8 cellular contexts compared by ENCODE assay signal in genomic region chr2:11681722-11682589, GRCh38. TPM values are rescaled to one million over a fixed set of nuclear protein-coding genes. Genes with fewer than 3 reads are reported as not detected.
A peak's percentile ranks its signal among the peaks of the same experiment; 100 is the strongest.
DNase-seq lines count a peak whose midpoint lies in the region; ATAC-seq and TF ChIP-seq lines count a peak whose summit lies in the region.

No MANE protein-coding gene starts in this region.

- H3K4me2 ChIP-seq in HCT116 (ENCODE audit: low read length), result no peak overlapping the region

- TF ChIP-seq POLR2A in HCT116 (IDR thresholded peaks at IDR 0.05; ENCODE audit: borderline replicate concordance, extremely low read depth, insufficient read depth, insufficient read length), result no peak
- TF ChIP-seq POLR2A in esophagus muscularis mucosa (IDR thresholded peaks at IDR 0.05; ENCODE audit: low read depth), result no peak

- no peaks in the 10 kb centered on the region for H4K20me1 ChIP-seq in HCT116 (ENCODE audit: insufficient read depth)

- peak overlapping the region; percentile 54 for H2AFZ ChIP-seq in HCT116 (ENCODE audit: low read depth, low read length, poor library complexity, severe bottlenecking)

- H3K27me3 ChIP-seq in HCT116 (ENCODE audit: insufficient read depth, low read length) (no peaks in the 10 kb centered on the region), esophagus muscularis mucosa (peaks cover 0 to 42% (median 0%) of the 10 kb centered on the region in 4 donors)

- TF ChIP-seq EP300 in esophagus muscularis mucosa (IDR thresholded peaks at IDR 0.05), result no peak

- no peaks in the 10 kb centered on the region for H3K36me3 Mint-ChIP-seq in progenitor cell of endocrine pancreas (ENCODE audit: insufficient read depth)

- RAD21 ChIA-PET in HCT116 (lab: Charles Lee; ENCODE audit: low non-redundant PET in 1 of 2, low total read pairs in 2 of 2, uncharacterized antibody in 2 of 2, unreplicated experiment in 2 of 2), result no interaction called here

- H3K4me3 ChIP-seq in HCT116 (replicated peaks in 1 of 2; ENCODE audit: low read depth in 1 of 2, low read length in 2 of 2) (no peak overlapping the region), esophagus muscularis mucosa (no peak overlapping the region)

- peak overlapping the region; percentile 37 for H3K27ac Mint-ChIP-seq in progenitor cell of endocrine pancreas

- no peaks in the 10 kb centered on the region for H3K9me3 Mint-ChIP-seq in progenitor cell of endocrine pancreas (ENCODE audit: low read depth)

- no peak overlapping the region for H3K4me3 Mint-ChIP-seq in progenitor cell of endocrine pancreas (ENCODE audit: low read depth)

- TF ChIP-seq RAD21 in HCT116 (IDR thresholded peaks at IDR 0.05; ENCODE audit: low read depth), result peak; percentile 83

- CTCF ChIA-PET in HCT116 (lab: Charles Lee), result interaction anchor here (1.7 to 2.4 kb wide), 3 partner anchors 11 to 549 kb away, joined by 5 to 14 read pairs (median 7); a partner anchor contains a TSS

- peak; percentile 7 for DNase-seq in COR-L47 (lab: John Stamatoyannopoulos, UW)
- DNase-seq in HCT116 (ENCODE audit: low read depth, low spot score), result peak; percentile 19
- peak; percentile 21 to 79 for DNase-seq in NCI-H526 (lab: John Stamatoyannopoulos, UW)
- DNase-seq in activated T-cell treated with anti-CD3 and anti-CD28 coated beads for 1 hour (ENCODE audit: low read depth), result peak; percentile 22
- no peak for DNase-seq in esophagus muscularis mucosa (ENCODE audit: extremely low spot score)
- peak; percentile 63 for DNase-seq in progenitor cell of endocrine pancreas (ENCODE audit: low spot score, unreplicated experiment)
- no peak for DNase-seq in Ammon's horn (ENCODE audit: low spot score)

- no TSS peak for BruUV-seq in HCT116 (replicated peaks; lab: Mats Ljungman, UMichigan)

- peak; percentile 70 to 99 (median 99) for TF ChIP-seq CTCF in HCT116 (IDR thresholded peaks at IDR 0.05 in 2 of 3, conservative IDR thresholded peaks at IDR 0.05 in 1 of 3; ENCODE audit: borderline replicate concordance in 1 of 3, insufficient read depth in 1 of 3, low read depth in 2 of 3, low read length in 2 of 3)
- peak; percentile 40 to 51 (median 42) for TF ChIP-seq CTCF in esophagus muscularis mucosa (IDR thresholded peaks at IDR 0.05)
- peak; percentile 89 for TF ChIP-seq CTCF in progenitor cell of endocrine pancreas (IDR thresholded peaks at IDR 0.05; ENCODE audit: unreplicated experiment)

- H3K4me1 Mint-ChIP-seq in progenitor cell of endocrine pancreas (ENCODE audit: low read depth), result peaks cover 7% of the 10 kb centered on the region

- peak; percentile 90 for ATAC-seq in HCT116
- no peak for ATAC-seq in GM21619 (IDR thresholded peaks at IDR 0.05; ENCODE audit: unreplicated experiment)

- H3K9ac ChIP-seq in HCT116 (ENCODE audit: low read length), result no peak overlapping the region

- H3K79me2 ChIP-seq in HCT116 (ENCODE audit: insufficient read depth, low read length), result no peaks in the 10 kb centered on the region

- no peaks in the 10 kb centered on the region for H3K9me2 ChIP-seq in HCT116 (ENCODE audit: insufficient read depth)

- POLR2A ChIA-PET in HCT116 (lab: Charles Lee), result no interaction called here

- H3K27ac ChIP-seq in HCT116 (ENCODE audit: low read depth, low read length), result no peak overlapping the region
- no peak overlapping the region for H3K27ac ChIP-seq in esophagus muscularis mucosa (replicated peaks in 1 of 4)

- peaks cover 56% of the 10 kb centered on the region for H3K27me3 Mint-ChIP-seq in progenitor cell of endocrine pancreas

- H3K9me3 ChIP-seq in HCT116 (ENCODE audit: control insufficient read depth in 1 of 2, insufficient read depth in 1 of 2, low read depth in 1 of 2, low read length in 2 of 2) (no peaks in the 10 kb centered on the region), esophagus muscularis mucosa (no peaks in the 10 kb centered on the region)

- H3K36me3 ChIP-seq in HCT116 (ENCODE audit: control insufficient read depth in 1 of 2, insufficient read depth in 2 of 2, low read length in 2 of 2) (no peaks in the 10 kb centered on the region), esophagus muscularis mucosa (no peaks in the 10 kb centered on the region)

- WGBS in esophagus muscularis mucosa, result 68% methylated on average over 26 of the region's 31 CpGs

- H3K4me1 ChIP-seq in HCT116 (ENCODE audit: control insufficient read depth in 1 of 2, insufficient read depth in 2 of 2, low read length in 2 of 2) (peaks cover 9 to 12% of the 10 kb centered on the region in 2 experiments; a peak in 2 of 4 replicates), esophagus muscularis mucosa (no peaks in the 10 kb centered on the region)

- intact Hi-C loops in HCT116 (cut with micrococcal nuclease), result loop anchor here (2.0 to 5.0 kb wide), 3 partner anchors 100 to 550 kb away; a partner anchor contains a TSS
- intact Hi-C loops in esophagus muscularis mucosa (cut with DNase I), result no loop called here

TF ChIP-seq in HCT116, 20 proteins besides CTCF, POLR2A, EP300 and RAD21:
- TF ChIP-seq EZH2 (IDR thresholded peaks at IDR 0.05), result no peak
- no peak for TF ChIP-seq ELF1 (IDR thresholded peaks at IDR 0.05; ENCODE audit: borderline replicate concordance, low read depth)
- TF ChIP-seq ATF3 (IDR thresholded peaks at IDR 0.05), result no peak
- TF ChIP-seq SIN3A (IDR thresholded peaks at IDR 0.05; ENCODE audit: low read depth), result no peak
- TF ChIP-seq ZBTB33 (IDR thresholded peaks at IDR 0.05; ENCODE audit: extremely low read depth, insufficient replicate concordance, low read length), result no peak
- TF ChIP-seq MAX (IDR thresholded peaks at IDR 0.05), result no peak
- no peak for TF ChIP-seq YY1 (IDR thresholded peaks at IDR 0.05; ENCODE audit: extremely low read depth, insufficient replicate concordance, low read depth, low read length)
- no peak for TF ChIP-seq EGR1 (IDR thresholded peaks at IDR 0.05; ENCODE audit: low read depth)
- TF ChIP-seq FOSL1 (IDR thresholded peaks at IDR 0.05; ENCODE audit: low read depth), result no peak
- peak; percentile 29 for TF ChIP-seq TCF7L2 (IDR thresholded peaks at IDR 0.05; ENCODE audit: borderline replicate concordance, extremely low read depth, insufficient read depth, insufficient read length)
- TF ChIP-seq ZFX (IDR thresholded peaks at IDR 0.05), result peak; percentile 27; the same call in 1 of the 2 replicates
- no peak for TF ChIP-seq SP1 (IDR thresholded peaks at IDR 0.05; ENCODE audit: low read depth)
- TF ChIP-seq REST (IDR thresholded peaks at IDR 0.05; ENCODE audit: low read depth), result no peak
- TF ChIP-seq POLR2AphosphoS5 (IDR thresholded peaks at IDR 0.05; ENCODE audit: low read depth, low read length), result no peak
- no peak for TF ChIP-seq JUND (IDR thresholded peaks at IDR 0.05)
- no peak for TF ChIP-seq ZNF274 (IDR thresholded peaks at IDR 0.05; ENCODE audit: low read depth, low read length)
- no peak for TF ChIP-seq SRF (IDR thresholded peaks at IDR 0.05; ENCODE audit: low read depth)

RNA-seq across cellular contexts. Expression of gene NTSR2, which starts 12.0 kb away (rescaled TPM):
- total RNA-seq in HCT116 (2021; ENCODE audit: unreplicated experiment) (not detected), esophagus muscularis mucosa (not detected), progenitor cell of endocrine pancreas (not detected in 2 replicates)
- not detected in 2 replicates for polyA plus RNA-seq in HCT116 (2012)

Comparison
In these comparisons a context has a peak if more than half of its experiments do, and no peak if none do; other contexts are left out.
1. DNase-seq: peak in COR-L47 (single experiment), HCT116 (single experiment), NCI-H526 (2 of 2), activated T-cell treated with anti-CD3 and anti-CD28 coated beads for 1 hour (single experiment) and progenitor cell of endocrine pancreas (single experiment); none in esophagus muscularis mucosa (single experiment) and Ammon's horn (single experiment).
2. CTCF ChIP-seq: peak in every context shown above with its lines; median percentile 99 in HCT116; 89 in progenitor cell of endocrine pancreas; 42 in esophagus muscularis mucosa.